Comparison of ENCODE assay signal across 11 cellular contexts in genomic region chr15:73988075-73988969, GRCh38. TPM values are rescaled to one million over a fixed set of nuclear protein-coding genes. Genes with fewer than 3 reads are reported as not detected.
A peak's percentile ranks its signal among the peaks of the same experiment; 100 is the strongest.
DNase-seq lines count a peak whose midpoint lies in the region; ATAC-seq, FAIRE-seq and TF ChIP-seq lines count a peak whose summit lies in the region.
"Had no signal": no experiment of that assay in that cellular context is flagged by ENCODE, and none has a peak within 500 bp of the region (broad histone marks: within the 10 kb centered on the region; RNA-seq: fewer than 3 reads in every experiment).

No MANE protein-coding gene starts in this region.

- no peaks in the 10 kb centered on the region for H3K27me3 Mint-ChIP-seq in T-helper 17 cell

- H3K27ac ChIP-seq in fibroblast of lung (ENCODE audit: insufficient read depth, low read length) = peak overlapping the region; percentile 13
- peak overlapping the region; percentile 89 for H3K27ac ChIP-seq in smooth muscle cell (ENCODE audit: low read depth)

- peaks cover 3% of the 10 kb centered on the region for H3K36me3 ChIP-seq in fibroblast of lung (ENCODE audit: control insufficient read depth, insufficient read depth, low read length)
- no peaks in the 10 kb centered on the region for H3K36me3 ChIP-seq in smooth muscle cell (ENCODE audit: low read depth)

- DNase-seq in GM12891 (ENCODE audit: insufficient read length, low spot score) = no peak
- peak; percentile 73 for DNase-seq in RPMI7951 (ENCODE audit: low read depth)
- peak in 1 of 2 donors; percentile 66 for DNase-seq in fibroblast of lung (ENCODE audit: low read depth in 2 of 2)
- DNase-seq in smooth muscle cell (lab: John Stamatoyannopoulos, UW; ENCODE audit: unreplicated experiment) = no peak
- no peak for DNase-seq in SW480 (ENCODE audit: low spot score)
- no peak for DNase-seq in T-helper 17 cell
- DNase-seq: activated CD4-positive, alpha-beta T cell treated with anti-CD3 and anti-CD28 coated beads, Interleukin-2, amount 50 U/mL, for 1 hour; MG63; stimulated activated CD4-positive, alpha-beta T cell treated with anti-CD3 and anti-CD28 coated beads, Interleukin-4, amount 100 ng/mL, for 24 hours had no signal

- H3K27ac Mint-ChIP-seq in T-helper 17 cell = no peak overlapping the region

- peaks cover 8% of the 10 kb centered on the region for H3F3A ChIP-seq in smooth muscle cell (ENCODE audit: low read depth)

- H3K9me3 ChIP-seq in fibroblast of lung (ENCODE audit: control insufficient read depth, insufficient read depth, low read depth, low read length) (no peaks in the 10 kb centered on the region), smooth muscle cell (replicated peaks; ENCODE audit: low read depth) (no peaks in the 10 kb centered on the region), T-helper 17 cell (ENCODE audit: control insufficient read depth, low read length, poor library complexity, severe bottlenecking) (no peaks in the 10 kb centered on the region)
- H3K9me3 ChIP-seq: MG63 had no signal

- peaks cover 55% of the 10 kb centered on the region for H3K4me1 ChIP-seq in fibroblast of lung (ENCODE audit: control insufficient read depth, extremely low read depth, insufficient read depth, low read length)
- peaks cover 5% of the 10 kb centered on the region for H3K4me1 ChIP-seq in smooth muscle cell (ENCODE audit: low read depth)

- H3K4me2 ChIP-seq in fibroblast of lung (ENCODE audit: extremely low read depth, insufficient read depth, low read length) (no peak overlapping the region), smooth muscle cell (peak overlapping the region; percentile 66)

- H3K4me1 Mint-ChIP-seq in T-helper 17 cell = peaks cover 26% of the 10 kb centered on the region

- WGBS in smooth muscle cell (ENCODE audit: low lambda C conversion rate) = 97% methylated on average over 18 of the region's 18 CpGs

- H3K27me3 ChIP-seq in fibroblast of lung (ENCODE audit: control insufficient read depth, insufficient read depth, low read length) (no peaks in the 10 kb centered on the region), smooth muscle cell (ENCODE audit: low read depth) (no peaks in the 10 kb centered on the region)
- H3K27me3 ChIP-seq: MG63 had no signal

- TF ChIP-seq POLR2A in GM12891 (IDR thresholded peaks at IDR 0.05; ENCODE audit: low read depth, low read length) = no peak

- peaks cover 8% of the 10 kb centered on the region for H3K36me3 Mint-ChIP-seq in T-helper 17 cell (ENCODE audit: low read depth)

- H3K9ac ChIP-seq in fibroblast of lung (ENCODE audit: insufficient read depth, low read length) (no peak overlapping the region), smooth muscle cell (ENCODE audit: low read depth) (peak overlapping the region; percentile 20)

- peak; percentile 83 for FAIRE-seq in GM12891 (lab: Jason Lieb, UNC)

- H4K20me1 ChIP-seq in fibroblast of lung (ENCODE audit: control insufficient read depth, extremely low read depth, insufficient read depth, low read length) = no peaks in the 10 kb centered on the region
- no peaks in the 10 kb centered on the region for H4K20me1 ChIP-seq in smooth muscle cell (ENCODE audit: low read depth)

- H3K79me2 ChIP-seq in fibroblast of lung (ENCODE audit: control insufficient read depth, insufficient read depth, low read length) = no peaks in the 10 kb centered on the region
- peaks cover 5% of the 10 kb centered on the region for H3K79me2 ChIP-seq in smooth muscle cell (ENCODE audit: low read depth)

- TF ChIP-seq CTCF in fibroblast of lung (conservative IDR thresholded peaks at IDR 0.05 in 1 of 2, IDR thresholded peaks at IDR 0.05 in 1 of 2; ENCODE audit: low read depth in 1 of 2, low read length in 2 of 2) = no peak
- TF ChIP-seq CTCF in smooth muscle cell (IDR thresholded peaks at IDR 0.05; ENCODE audit: borderline replicate concordance, insufficient read depth, poor library complexity, severe bottlenecking) = no peak

- no peak for ATAC-seq in HG03378 (IDR thresholded peaks at IDR 0.05; ENCODE audit: unreplicated experiment)
- no peak for ATAC-seq in GM18867 (IDR thresholded peaks at IDR 0.05; ENCODE audit: unreplicated experiment)
- ATAC-seq in T-helper 17 cell = no peak

- no peak overlapping the region for H3K4me3 Mint-ChIP-seq in T-helper 17 cell

- H2AFZ ChIP-seq in fibroblast of lung (ENCODE audit: low read length) (no peak overlapping the region), smooth muscle cell (ENCODE audit: low read depth) (no peak overlapping the region)

- H3K4me3 ChIP-seq in fibroblast of lung (replicated peaks in 1 of 4; ENCODE audit: control extremely low read depth in 1 of 4, insufficient read depth in 1 of 4, low read depth in 3 of 4, low read length in 4 of 4) (no peak overlapping the region), smooth muscle cell (no peak overlapping the region)
- H3K4me3 ChIP-seq: MG63 had no signal

TF ChIP-seq in GM12891, 5 proteins besides CTCF, POLR2A, EP300 and RAD21:
- TF ChIP-seq PAX5 (IDR thresholded peaks at IDR 0.05; ENCODE audit: insufficient read depth, low read length, severe bottlenecking) (no peak), SPI1 (IDR thresholded peaks at IDR 0.05; ENCODE audit: low read depth, low read length) (peak; percentile 92), TAF1 (IDR thresholded peaks at IDR 0.05; ENCODE audit: low read depth, low read length) (no peak)

RNA-seq across cellular contexts. Expression of gene STOML1, which starts 3.8 kb away (rescaled TPM):
- 6.3 TPM for polyA plus RNA-seq in GM12891 (2012; ENCODE audit: low read depth, missing spikeins)
- 20.4 and 26.8 TPM in 2 replicates for total RNA-seq in RPMI7951 (2014; rRNA removed; shearing (Covaris generic))
- total RNA-seq in fibroblast of lung = 9.2 and 24.8 TPM in 2 replicates
- polyA plus RNA-seq in fibroblast of lung = 8.7 and 9.8 TPM in 2 replicates
- polyA plus RNA-seq in fibroblast of lung (2012) = 17.9 and 21.1 TPM in 2 replicates
- polyA minus RNA-seq in fibroblast of lung (ENCODE audit: low replicate concordance) = 23.9 and 42.9 TPM in 2 replicates
- 9.3 and 12.4 TPM in 2 replicates for total RNA-seq in smooth muscle cell
- polyA plus RNA-seq in smooth muscle cell = 23.7 and 27.5 TPM in 2 replicates
- 1 to 10 TPM; 3.7 to 5.6 TPM for total RNA-seq in T-helper 17 cell

RNA-seq across cellular contexts. Expression of gene PML, which starts 6.2 kb away (rescaled TPM):
- 47.9 TPM for polyA plus RNA-seq in GM12891 (2012; ENCODE audit: low read depth, missing spikeins)
- 26.1 and 39.7 TPM in 2 replicates for total RNA-seq in RPMI7951 (2014; rRNA removed; shearing (Covaris generic))
- 16.4 and 34.0 TPM in 2 replicates for total RNA-seq in fibroblast of lung
- 11.1 and 15.5 TPM in 2 replicates for polyA plus RNA-seq in fibroblast of lung
- 54.7 and 63.1 TPM in 2 replicates for polyA plus RNA-seq in fibroblast of lung (2012)
- 101 and 102 TPM in 2 replicates for polyA minus RNA-seq in fibroblast of lung (ENCODE audit: low replicate concordance)
- total RNA-seq in smooth muscle cell = 21.6 and 34.1 TPM in 2 replicates
- 33.7 and 39.4 TPM in 2 replicates for polyA plus RNA-seq in smooth muscle cell
- total RNA-seq in T-helper 17 cell = 10 to 100 TPM; 47.6 to 52.6 TPM
